29 cellular contexts compared by ENCODE assay signal in the genomic region with DNA sequence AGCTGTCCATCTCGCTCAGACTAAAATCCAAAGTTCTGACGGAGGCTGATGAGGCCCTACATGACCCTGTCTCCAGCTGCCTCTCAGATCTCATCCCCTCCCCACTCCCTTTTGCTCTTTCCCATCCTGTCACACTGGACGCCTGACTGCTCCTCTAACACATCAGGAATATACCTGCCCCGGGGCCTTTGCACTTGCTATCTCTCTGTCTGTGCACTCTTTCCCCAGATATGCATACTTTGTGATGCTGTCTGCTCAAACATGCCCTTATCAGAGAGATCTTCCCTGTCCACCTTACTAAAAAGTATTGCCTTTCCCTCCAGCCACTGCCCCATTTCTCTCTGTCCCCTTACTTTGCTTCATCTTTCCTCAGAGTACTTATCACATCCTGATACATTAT.
"Had no signal": no experiment of that assay in that cellular context is flagged by ENCODE, and none has a peak within 500 bp of the region (broad histone marks: within the 10 kb centered on the region; RNA-seq: fewer than 3 reads in every experiment).

No MANE protein-coding gene starts in this region.

- DNase-seq: heart right ventricle; kidney glomerular epithelial cell; left cardiac atrium; left lung; lower lobe of right lung; mammary epithelial cell; mesenchymal stem cell; naive thymus-derived CD8-positive, alpha-beta T cell; occipital lobe; ovary; right lobe of liver; stimulated activated CD4-positive, alpha-beta T cell treated with anti-CD3 and anti-CD28 coated beads, Interleukin-12 subunit alpha, Interleukin-12 subunit beta, amount 100 ng/mL, for 4 hours; stimulated activated CD4-positive, alpha-beta T cell treated with anti-CD3 and anti-CD28 coated beads, Interleukin-15, amount 100 ng/mL, for 24 hours; stimulated activated CD4-positive, alpha-beta T cell treated with anti-CD3 and anti-CD28 coated beads, Interleukin-2, amount 100 ng/mL, for 24 hours; stimulated activated CD4-positive, alpha-beta T cell treated with anti-CD3 and anti-CD28 coated beads, Interleukin-4, amount 100 ng/mL, for 1 hour; stimulated activated naive B cell treated with anti-CD40 and anti-IgM and Interleukin-4, amounts not matched to agents 10 μg/mL and 1 μg/mL and 100 μg/mL, for 72 hours; stimulated activated naive CD8-positive, alpha-beta T cell treated with anti-CD3 and anti-CD28 coated beads, Interleukin-15, Interleukin-2, amounts not matched to agents 100 U/mL and 50 U/mL, for 24 hours; stomach; tibial artery had no signal

- H3K9me3 ChIP-seq: left lung, lower lobe of right lung, neutrophil, ovary, right atrium auricular region, stomach, thoracic aorta, tibial artery, vagina had no signal

- H3K4me3 Mint-ChIP-seq: naive thymus-derived CD8-positive, alpha-beta T cell; nephron; neural progenitor cell; stimulated activated naive B cell treated with anti-CD40 and anti-IgM and Interleukin-4, amounts not matched to agents 10 μg/mL and 1 μg/mL and 100 μg/mL, for 72 hours; type B pancreatic cell had no signal

- H3K9me3 Mint-ChIP-seq: naive thymus-derived CD8-positive, alpha-beta T cell; type B pancreatic cell had no signal

- H3K36me3 Mint-ChIP-seq: naive thymus-derived CD8-positive, alpha-beta T cell; neural progenitor cell; stimulated activated naive B cell treated with anti-CD40 and anti-IgM and Interleukin-4, amounts not matched to agents 10 μg/mL and 1 μg/mL and 100 μg/mL, for 72 hours had no signal

- H3K4me3 ChIP-seq: heart right ventricle, hepatocyte, left lung, lower lobe of right lung, neural progenitor cell, ovary, right atrium auricular region, right lobe of liver, skin epidermis, stomach, thoracic aorta, tibial artery, vagina had no signal

- H3K27me3 ChIP-seq: heart right ventricle, hepatocyte, left lung, neural progenitor cell, neutrophil, ovary, right atrium auricular region, right lobe of liver, stomach, tibial artery, vagina had no signal

- H3K27ac ChIP-seq: heart right ventricle, hepatocyte, left lung, lower lobe of right lung, neural progenitor cell, neutrophil, ovary, right atrium auricular region, right lobe of liver, skin epidermis, thoracic aorta, tibial artery, vagina had no signal

- H3K4me1 Mint-ChIP-seq: naive thymus-derived CD8-positive, alpha-beta T cell; stimulated activated naive B cell treated with anti-CD40 and anti-IgM and Interleukin-4, amounts not matched to agents 10 μg/mL and 1 μg/mL and 100 μg/mL, for 72 hours had no signal

- H3K27ac Mint-ChIP-seq: naive thymus-derived CD8-positive, alpha-beta T cell; neural progenitor cell; progenitor cell of endocrine pancreas; stimulated activated naive B cell treated with anti-CD40 and anti-IgM and Interleukin-4, amounts not matched to agents 10 μg/mL and 1 μg/mL and 100 μg/mL, for 72 hours; type B pancreatic cell had no signal

- H3K36me3 ChIP-seq: heart right ventricle, left lung, lower lobe of right lung, neural progenitor cell, neutrophil, ovary, right atrium auricular region, right lobe of liver, stomach, thoracic aorta, tibial artery, vagina had no signal

- H3K4me1 ChIP-seq: heart right ventricle, left lung, lower lobe of right lung, neural progenitor cell, right atrium auricular region, tibial artery, vagina had no signal
